12 cellular contexts compared by ENCODE assay signal in genomic region chr2:235936493-235936892, GRCh38.
A peak's percentile ranks its signal among the peaks of the same experiment; 100 is the strongest.
DNase-seq lines count a peak whose midpoint lies in the region; ATAC-seq, FAIRE-seq and TF ChIP-seq lines count a peak whose summit lies in the region.
"Had no signal": no experiment of that assay in that cellular context is flagged by ENCODE, and none has a peak within 500 bp of the region (broad histone marks: within the 10 kb centered on the region; RNA-seq: fewer than 3 reads in every experiment).

No MANE protein-coding gene starts in this region.

- TF ChIP-seq CTCF in HFFc6 (IDR thresholded peaks at IDR 0.05), result peak; percentile 62
- peak; percentile 41 for TF ChIP-seq CTCF in astrocyte of the spinal cord (IDR thresholded peaks at IDR 0.05; ENCODE audit: low read depth, low read length)
- peak; percentile 66 for TF ChIP-seq CTCF in HepG2 (CRISPR knock-in tag; IDR thresholded peaks at IDR 0.05)

- no peak for ATAC-seq in HepG2
- ATAC-seq in GM21717 (IDR thresholded peaks at IDR 0.05; ENCODE audit: unreplicated experiment), result no peak

- intact Hi-C loops in HepG2 (cut with micrococcal nuclease; ENCODE audit: unreplicated experiment), result loop anchor here (1.0 kb wide), 1 partner anchor 245 kb away; no protein-coding TSS in a partner anchor

- H3K4me3 ChIP-seq in astrocyte of the spinal cord (ENCODE audit: low read depth, low read length) (no peak overlapping the region), HepG2 (replicated peaks in 1 of 3; ENCODE audit: insufficient read depth in 1 of 3, low read depth in 2 of 3, low read length in 3 of 3) (no peak overlapping the region)

- in situ Hi-C loops in astrocyte of the spinal cord (cut with HindIII; ENCODE audit: low sequenced_read_pairs) (no loop called here), HepG2 (cut with HindIII; ENCODE audit: extremely low pct_ligation_motif_present, low pct_unique_long_range_greater_than_20kb) (no loop called here)

- H3K4me1 ChIP-seq in HepG2 (ENCODE audit: insufficient read depth, low read length), result peaks cover 8% of the 10 kb centered on the region; the same call in 1 of the 2 replicates

- no peak overlapping the region for H3K9ac ChIP-seq in HepG2 (ENCODE audit: insufficient read depth, low read depth, low read length)

- BruUV-seq in HepG2 (replicated peaks; lab: Mats Ljungman, UMichigan), result no TSS peak

- DNase-seq in D341Med (ENCODE audit: low spot score), result peak; percentile 26
- DNase-seq in HFFc6, result no peak
- DNase-seq in astrocyte of the spinal cord (ENCODE audit: low read depth, low spot score), result no peak
- DNase-seq in HepG2 (ENCODE audit: low spot score), result peak; percentile 25
- no peak for DNase-seq in NCI-H2227 treated with DMSO at 0.1 percent for 48 hours (lab: John Stamatoyannopoulos, UW)
- DNase-seq in stimulated activated naive CD4-positive, alpha-beta T cell treated with Interleukin-2 at 50 U/mL for 16 hours (lab: John Stamatoyannopoulos, UW), result no peak
- no peak for DNase-seq in glomerular visceral epithelial cell (ENCODE audit: extremely low spot score)
- DNase-seq: activated CD4-positive, CD25-positive, alpha-beta regulatory T cell treated with anti-CD3 and anti-CD28 coated beads, Interleukin-2, amount 50 U/mL, for 72 hours; central memory CD4-positive, alpha-beta T cell; kidney glomerular epithelial cell; NCI-H774 had no signal

- H3K27me3 ChIP-seq in HepG2 (ENCODE audit: control insufficient read depth in 1 of 2, insufficient read depth in 2 of 2, low read length in 2 of 2), result no peaks in the 10 kb centered on the region

- H3K4me1 Mint-ChIP-seq in HFFc6 (ENCODE audit: low read depth), result no peaks in the 10 kb centered on the region

- no peaks in the 10 kb centered on the region for H3K9me3 ChIP-seq in HepG2 (ENCODE audit: low read length)

- no peak for TF ChIP-seq RAD21 in HepG2 (CRISPR knock-in tag; IDR thresholded peaks at IDR 0.05)

- 80% methylated on average over 8 of the region's 8 CpGs for WGBS in HepG2 (ENCODE audit: low lambda C conversion rate)

- no peak overlapping the region for H3K4me2 ChIP-seq in HepG2 (ENCODE audit: low read depth, low read length)

- no peak for TF ChIP-seq POLR2A in HepG2 (IDR thresholded peaks at IDR 0.05; ENCODE audit: insufficient read depth in 1 of 2, low read depth in 2 of 2, low read length in 2 of 2)

- H3K27ac ChIP-seq in HepG2 (ENCODE audit: extremely low read length, insufficient read depth, low read length), result no peak overlapping the region

- POLR2A ChIA-PET in HepG2 (lab: Yijun Ruan, JAX), result no interaction called here

- H4K20me1 ChIP-seq in HepG2 (ENCODE audit: insufficient read depth, low read length), result no peaks in the 10 kb centered on the region

- H3K9me3 Mint-ChIP-seq in HFFc6, result peaks cover 6% of the 10 kb centered on the region; the same call in 1 of the 2 replicates

- peaks cover 13% of the 10 kb centered on the region for H3K36me3 Mint-ChIP-seq in HFFc6 (ENCODE audit: low read depth)

- H3K79me2 ChIP-seq in HepG2 (ENCODE audit: insufficient read depth, low read length), result no peaks in the 10 kb centered on the region

- H3K36me3 ChIP-seq in HepG2 (replicated peaks in 1 of 2; ENCODE audit: control insufficient read depth in 1 of 2, insufficient read depth in 2 of 2, low read length in 2 of 2), result peaks cover 11 to 43% of the 10 kb centered on the region in 2 experiments

- H3K27ac Mint-ChIP-seq in HFFc6, result no peak overlapping the region

- no peaks in the 10 kb centered on the region for H3K27me3 Mint-ChIP-seq in HFFc6 (ENCODE audit: insufficient read depth)

- TF ChIP-seq EP300 in HepG2 (IDR thresholded peaks at IDR 0.05; ENCODE audit: low read depth in 2 of 2, low read length in 2 of 2), result no peak
- TF ChIP-seq EP300 in HepG2 (CRISPR knock-in tag; IDR thresholded peaks at IDR 0.05; ENCODE audit: borderline replicate concordance), result no peak

- CTCF ChIA-PET in HepG2 (lab: Yijun Ruan, JAX; ENCODE audit: low intra/inter-chr PET ratio, low total read pairs), result interaction anchor here (1.5 to 2.0 kb wide), 2 partner anchors 241 to 244 kb away, joined by 8 to 18 read pairs; no protein-coding TSS in a partner anchor

- H2AFZ ChIP-seq in HepG2 (ENCODE audit: low read length), result no peak overlapping the region

- H3K4me3 Mint-ChIP-seq in HFFc6, result no peak overlapping the region

- peak; percentile 15 for FAIRE-seq in HepG2 (lab: Jason Lieb, UNC)

TF ChIP-seq in HepG2, 621 proteins besides CTCF, POLR2A, EP300 and RAD21:
- TF ChIP-seq RAD51 (IDR thresholded peaks at IDR 0.05; ENCODE audit: borderline replicate concordance), result no peak
- peak; percentile 64; the same call in 1 of the 2 replicates for TF ChIP-seq CHD4 (IDR thresholded peaks at IDR 0.05; ENCODE audit: borderline replicate concordance, low read length)
- no peak for TF ChIP-seq ZNF12 (CRISPR knock-in tag; IDR thresholded peaks at IDR 0.05)
- TF ChIP-seq ZNF256 (CRISPR knock-in tag; conservative IDR thresholded peaks at IDR 0.05), result no peak
- TF ChIP-seq TRAFD1 (CRISPR knock-in tag; IDR thresholded peaks at IDR 0.05; ENCODE audit: borderline replicate concordance), result no peak
- no peak for TF ChIP-seq SALL1 (CRISPR knock-in tag; IDR thresholded peaks at IDR 0.05)
- no peak for TF ChIP-seq ZBTB44 (CRISPR knock-in tag; IDR thresholded peaks at IDR 0.05)
- no peak for TF ChIP-seq MEIS2 (CRISPR knock-in tag; IDR thresholded peaks at IDR 0.05)
- TF ChIP-seq RORA (CRISPR knock-in tag; IDR thresholded peaks at IDR 0.05), result no peak
- 0 out of 2 replicates have a peak, but pooled peaks have one; percentile 22 for TF ChIP-seq SIX1 (CRISPR knock-in tag; IDR thresholded peaks at IDR 0.05; ENCODE audit: borderline replicate concordance)
- no peak for TF ChIP-seq STAT5B (CRISPR knock-in tag; IDR thresholded peaks at IDR 0.05)
- TF ChIP-seq ZNF362 (CRISPR knock-in tag; IDR thresholded peaks at IDR 0.05; ENCODE audit: borderline replicate concordance), result peak; percentile 32; the same call in 1 of the 2 replicates
- TF ChIP-seq STAG1 (CRISPR knock-in tag; IDR thresholded peaks at IDR 0.05), result peak; percentile 64
- TF ChIP-seq RBM22 (optimal IDR thresholded peaks at IDR 0.05; ENCODE audit: low read length), result no peak
TF ChIP-seq in HepG2: peak in this region for 4.

Comparison
In these comparisons a context has a peak if more than half of its experiments do, and no peak if none do; other contexts are left out.
1. DNase-seq: peak in D341Med (single experiment) and HepG2 (single experiment); none in HFFc6 (single experiment), astrocyte of the spinal cord (single experiment), NCI-H2227 treated with DMSO at 0.1 percent for 48 hours (single experiment), stimulated activated naive CD4-positive, alpha-beta T cell treated with Interleukin-2 at 50 U/mL for 16 hours (single experiment) and glomerular visceral epithelial cell (single experiment).
2. Peak in every context shown above with its lines, with median percentiles within 50 percentile points of each other: CTCF ChIP-seq.